1 cellular context compared by ENCODE assay signal in the genomic region with DNA sequence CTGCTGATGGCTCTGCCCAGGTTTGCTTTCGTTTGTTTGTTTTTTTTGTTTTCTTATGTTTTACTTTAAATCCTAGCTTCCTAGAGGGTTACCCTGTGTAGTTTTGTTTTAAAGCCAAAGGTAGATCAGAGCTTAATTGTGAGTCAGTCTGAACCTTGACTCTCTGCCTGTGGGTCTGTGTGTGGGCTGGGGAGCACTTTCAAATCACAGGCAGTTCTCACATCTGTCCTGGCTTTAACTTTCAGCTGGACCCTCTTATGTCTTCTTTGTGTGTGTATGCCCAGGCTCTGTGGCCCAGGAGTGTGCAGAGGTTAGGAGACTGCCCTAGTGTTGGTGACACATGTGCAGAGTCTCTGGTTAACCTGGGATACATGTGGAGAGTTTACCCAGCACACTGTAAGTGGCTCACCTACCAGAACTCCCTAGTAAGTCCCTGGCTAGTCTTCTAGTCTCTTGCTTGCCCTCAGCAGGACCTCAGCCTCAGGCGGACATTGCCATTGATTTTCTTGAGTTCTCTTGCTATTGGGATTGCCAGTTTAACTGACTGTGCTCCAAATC.
TF ChIP-seq lines count a peak whose summit lies in the region.

No MANE protein-coding gene starts in this region.

TF ChIP-seq in HepG2, 621 proteins besides CTCF, POLR2A, EP300 and RAD21 (continues in another document):
- TF ChIP-seq PHF8 (CRISPR knock-in tag; IDR thresholded peaks at IDR 0.05) (no peak), SOX5 (CRISPR knock-in tag; IDR thresholded peaks at IDR 0.05; ENCODE audit: borderline replicate concordance) (no peak), ZNF678 (CRISPR knock-in tag; IDR thresholded peaks at IDR 0.05) (no peak), ZNF143 (CRISPR knock-in tag; IDR thresholded peaks at IDR 0.05) (no peak), SMARCE1 (IDR thresholded peaks at IDR 0.05; ENCODE audit: borderline replicate concordance) (no peak), CBFB (CRISPR knock-in tag; IDR thresholded peaks at IDR 0.05) (no peak), GABPB1 (CRISPR knock-in tag; IDR thresholded peaks at IDR 0.05) (no peak; the same call in 1 of the 2 replicates), FOXC1 (CRISPR knock-in tag; IDR thresholded peaks at IDR 0.05; ENCODE audit: borderline replicate concordance) (no peak), NFKB2 (CRISPR knock-in tag; IDR thresholded peaks at IDR 0.05; ENCODE audit: borderline replicate concordance) (no peak), RFX3 (CRISPR knock-in tag; IDR thresholded peaks at IDR 0.05) (no peak), MIER3 (CRISPR knock-in tag; IDR thresholded peaks at IDR 0.05; ENCODE audit: borderline replicate concordance) (no peak), HMG20A (CRISPR knock-in tag; IDR thresholded peaks at IDR 0.05; ENCODE audit: borderline replicate concordance) (no peak), ATF7-NPFF (CRISPR knock-in tag; IDR thresholded peaks at IDR 0.05; ENCODE audit: low read depth) (no peak), RAD51 (IDR thresholded peaks at IDR 0.05; ENCODE audit: borderline replicate concordance) (no peak), ZNF30 (CRISPR knock-in tag; IDR thresholded peaks at IDR 0.05) (no peak), HDAC6 (IDR thresholded peaks at IDR 0.05; ENCODE audit: low read depth, low read length) (no peak), ZNF570 (CRISPR knock-in tag; IDR thresholded peaks at IDR 0.05; ENCODE audit: borderline replicate concordance) (no peak), ZNF33B (CRISPR knock-in tag; IDR thresholded peaks at IDR 0.05) (no peak), ZFY (CRISPR knock-in tag; IDR thresholded peaks at IDR 0.05) (no peak), ZNF549 (CRISPR knock-in tag; IDR thresholded peaks at IDR 0.05) (no peak), ZNF343 (CRISPR knock-in tag; IDR thresholded peaks at IDR 0.05) (no peak), U2AF1 (optimal IDR thresholded peaks at IDR 0.05; ENCODE audit: low read depth, low read length) (no peak), ZMYM4 (CRISPR knock-in tag; IDR thresholded peaks at IDR 0.05) (no peak), SP1 (IDR thresholded peaks at IDR 0.05) (no peak), SP1 (CRISPR knock-in tag; IDR thresholded peaks at IDR 0.05) (no peak), ATAD3A (CRISPR knock-in tag; IDR thresholded peaks at IDR 0.05) (no peak), ZNF263 (CRISPR knock-in tag; IDR thresholded peaks at IDR 0.05) (peak; percentile 90), ZSCAN9 (CRISPR knock-in tag; IDR thresholded peaks at IDR 0.05; ENCODE audit: borderline replicate concordance) (no peak), ZNF777 (CRISPR knock-in tag; IDR thresholded peaks at IDR 0.05) (no peak), TAF1 (CRISPR knock-in tag; IDR thresholded peaks at IDR 0.05) (no peak), CENPT (CRISPR knock-in tag; IDR thresholded peaks at IDR 0.05; ENCODE audit: low read depth) (no peak), JUNB (CRISPR knock-in tag; IDR thresholded peaks at IDR 0.05; ENCODE audit: borderline replicate concordance) (no peak), ZBTB8A (CRISPR knock-in tag; IDR thresholded peaks at IDR 0.05; ENCODE audit: borderline replicate concordance, low read depth) (no peak), HNRNPH1 (optimal IDR thresholded peaks at IDR 0.05; ENCODE audit: low read depth, low read length) (no peak), ZNF282 (IDR thresholded peaks at IDR 0.05; ENCODE audit: partially characterized antibody) (no peak), ZNF879 (CRISPR knock-in tag; IDR thresholded peaks at IDR 0.05) (no peak), CAMTA2 (CRISPR knock-in tag; IDR thresholded peaks at IDR 0.05; ENCODE audit: borderline replicate concordance) (no peak), ZNF558 (CRISPR knock-in tag; IDR thresholded peaks at IDR 0.05; ENCODE audit: borderline replicate concordance) (no peak)
- TF ChIP-seq, protein P1, sequence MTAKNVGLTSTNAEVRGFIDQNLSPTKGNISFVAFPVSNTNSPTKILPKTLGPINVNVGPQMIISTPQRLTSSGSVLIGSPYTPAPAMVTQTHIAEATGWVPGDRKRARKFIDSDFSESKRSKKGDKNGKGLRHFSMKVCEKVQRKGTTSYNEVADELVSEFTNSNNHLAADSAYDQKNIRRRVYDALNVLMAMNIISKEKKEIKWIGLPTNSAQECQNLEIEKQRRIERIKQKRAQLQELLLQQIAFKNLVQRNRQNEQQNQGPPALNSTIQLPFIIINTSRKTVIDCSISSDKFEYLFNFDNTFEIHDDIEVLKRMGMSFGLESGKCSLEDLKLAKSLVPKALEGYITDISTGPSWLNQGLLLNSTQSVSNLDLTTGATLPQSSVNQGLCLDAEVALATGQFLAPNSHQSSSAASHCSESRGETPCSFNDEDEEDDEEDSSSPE (CRISPR knock-in tag; IDR thresholded peaks at IDR 0.05), result no peak
- TF ChIP-seq, protein P2, sequence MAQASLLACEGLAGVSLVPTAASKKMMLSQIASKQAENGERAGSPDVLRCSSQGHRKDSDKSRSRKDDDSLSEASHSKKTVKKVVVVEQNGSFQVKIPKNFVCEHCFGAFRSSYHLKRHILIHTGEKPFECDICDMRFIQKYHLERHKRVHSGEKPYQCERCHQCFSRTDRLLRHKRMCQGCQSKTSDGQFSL (CRISPR knock-in tag; IDR thresholded peaks at IDR 0.05), result no peak
- TF ChIP-seq, protein P3, sequence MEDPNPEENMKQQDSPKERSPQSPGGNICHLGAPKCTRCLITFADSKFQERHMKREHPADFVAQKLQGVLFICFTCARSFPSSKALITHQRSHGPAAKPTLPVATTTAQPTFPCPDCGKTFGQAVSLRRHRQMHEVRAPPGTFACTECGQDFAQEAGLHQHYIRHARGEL (CRISPR knock-in tag; IDR thresholded peaks at IDR 0.05), result no peak
- TF ChIP-seq, protein P4, sequence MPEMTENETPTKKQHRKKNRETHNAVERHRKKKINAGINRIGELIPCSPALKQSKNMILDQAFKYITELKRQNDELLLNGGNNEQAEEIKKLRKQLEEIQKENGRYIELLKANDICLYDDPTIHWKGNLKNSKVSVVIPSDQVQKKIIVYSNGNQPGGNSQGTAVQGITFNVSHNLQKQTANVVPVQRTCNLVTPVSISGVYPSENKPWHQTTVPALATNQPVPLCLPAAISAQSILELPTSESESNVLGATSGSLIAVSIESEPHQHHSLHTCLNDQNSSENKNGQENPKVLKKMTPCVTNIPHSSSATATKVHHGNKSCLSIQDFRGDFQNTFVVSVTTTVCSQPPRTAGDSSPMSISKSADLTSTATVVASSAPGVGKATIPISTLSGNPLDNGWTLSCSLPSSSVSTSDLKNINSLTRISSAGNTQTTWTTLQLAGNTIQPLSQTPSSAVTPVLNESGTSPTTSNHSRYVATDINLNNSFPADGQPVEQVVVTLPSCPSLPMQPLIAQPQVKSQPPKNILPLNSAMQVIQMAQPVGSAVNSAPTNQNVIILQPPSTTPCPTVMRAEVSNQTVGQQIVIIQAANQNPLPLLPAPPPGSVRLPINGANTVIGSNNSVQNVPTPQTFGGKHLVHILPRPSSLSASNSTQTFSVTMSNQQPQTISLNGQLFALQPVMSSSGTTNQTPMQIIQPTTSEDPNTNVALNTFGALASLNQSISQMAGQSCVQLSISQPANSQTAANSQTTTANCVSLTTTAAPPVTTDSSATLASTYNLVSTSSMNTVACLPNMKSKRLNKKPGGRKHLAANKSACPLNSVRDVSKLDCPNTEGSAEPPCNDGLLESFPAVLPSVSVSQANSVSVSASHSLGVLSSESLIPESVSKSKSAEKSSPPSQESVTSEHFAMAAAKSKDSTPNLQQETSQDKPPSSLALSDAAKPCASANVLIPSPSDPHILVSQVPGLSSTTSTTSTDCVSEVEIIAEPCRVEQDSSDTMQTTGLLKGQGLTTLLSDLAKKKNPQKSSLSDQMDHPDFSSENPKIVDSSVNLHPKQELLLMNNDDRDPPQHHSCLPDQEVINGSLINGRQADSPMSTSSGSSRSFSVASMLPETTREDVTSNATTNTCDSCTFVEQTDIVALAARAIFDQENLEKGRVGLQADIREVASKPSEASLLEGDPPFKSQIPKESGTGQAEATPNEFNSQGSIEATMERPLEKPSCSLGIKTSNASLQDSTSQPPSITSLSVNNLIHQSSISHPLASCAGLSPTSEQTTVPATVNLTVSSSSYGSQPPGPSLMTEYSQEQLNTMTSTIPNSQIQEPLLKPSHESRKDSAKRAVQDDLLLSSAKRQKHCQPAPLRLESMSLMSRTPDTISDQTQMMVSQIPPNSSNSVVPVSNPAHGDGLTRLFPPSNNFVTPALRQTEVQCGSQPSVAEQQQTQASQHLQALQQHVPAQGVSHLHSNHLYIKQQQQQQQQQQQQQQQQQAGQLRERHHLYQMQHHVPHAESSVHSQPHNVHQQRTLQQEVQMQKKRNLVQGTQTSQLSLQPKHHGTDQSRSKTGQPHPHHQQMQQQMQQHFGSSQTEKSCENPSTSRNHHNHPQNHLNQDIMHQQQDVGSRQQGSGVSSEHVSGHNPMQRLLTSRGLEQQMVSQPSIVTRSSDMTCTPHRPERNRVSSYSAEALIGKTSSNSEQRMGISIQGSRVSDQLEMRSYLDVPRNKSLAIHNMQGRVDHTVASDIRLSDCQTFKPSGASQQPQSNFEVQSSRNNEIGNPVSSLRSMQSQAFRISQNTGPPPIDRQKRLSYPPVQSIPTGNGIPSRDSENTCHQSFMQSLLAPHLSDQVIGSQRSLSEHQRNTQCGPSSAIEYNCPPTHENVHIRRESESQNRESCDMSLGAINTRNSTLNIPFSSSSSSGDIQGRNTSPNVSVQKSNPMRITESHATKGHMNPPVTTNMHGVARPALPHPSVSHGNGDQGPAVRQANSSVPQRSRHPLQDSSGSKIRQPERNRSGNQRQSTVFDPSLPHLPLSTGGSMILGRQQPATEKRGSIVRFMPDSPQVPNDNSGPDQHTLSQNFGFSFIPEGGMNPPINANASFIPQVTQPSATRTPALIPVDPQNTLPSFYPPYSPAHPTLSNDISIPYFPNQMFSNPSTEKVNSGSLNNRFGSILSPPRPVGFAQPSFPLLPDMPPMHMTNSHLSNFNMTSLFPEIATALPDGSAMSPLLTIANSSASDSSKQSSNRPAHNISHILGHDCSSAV (CRISPR knock-in tag; IDR thresholded peaks at IDR 0.05; ENCODE audit: borderline replicate concordance), result no peak
- TF ChIP-seq, protein P5, sequence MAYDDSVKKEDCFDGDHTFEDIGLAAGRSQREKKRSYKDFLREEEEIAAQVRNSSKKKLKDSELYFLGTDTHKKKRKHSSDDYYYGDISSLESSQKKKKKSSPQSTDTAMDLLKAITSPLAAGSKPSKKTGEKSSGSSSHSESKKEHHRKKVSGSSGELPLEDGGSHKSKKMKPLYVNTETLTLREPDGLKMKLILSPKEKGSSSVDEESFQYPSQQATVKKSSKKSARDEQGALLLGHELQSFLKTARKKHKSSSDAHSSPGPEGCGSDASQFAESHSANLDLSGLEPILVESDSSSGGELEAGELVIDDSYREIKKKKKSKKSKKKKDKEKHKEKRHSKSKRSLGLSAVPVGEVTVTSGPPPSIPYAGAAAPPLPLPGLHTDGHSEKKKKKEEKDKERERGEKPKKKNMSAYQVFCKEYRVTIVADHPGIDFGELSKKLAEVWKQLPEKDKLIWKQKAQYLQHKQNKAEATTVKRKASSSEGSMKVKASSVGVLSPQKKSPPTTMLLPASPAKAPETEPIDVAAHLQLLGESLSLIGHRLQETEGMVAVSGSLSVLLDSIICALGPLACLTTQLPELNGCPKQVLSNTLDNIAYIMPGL (CRISPR knock-in tag; IDR thresholded peaks at IDR 0.05; ENCODE audit: borderline replicate concordance in 1 of 2, low read depth in 1 of 2), result no peak
- TF ChIP-seq, protein P6, sequence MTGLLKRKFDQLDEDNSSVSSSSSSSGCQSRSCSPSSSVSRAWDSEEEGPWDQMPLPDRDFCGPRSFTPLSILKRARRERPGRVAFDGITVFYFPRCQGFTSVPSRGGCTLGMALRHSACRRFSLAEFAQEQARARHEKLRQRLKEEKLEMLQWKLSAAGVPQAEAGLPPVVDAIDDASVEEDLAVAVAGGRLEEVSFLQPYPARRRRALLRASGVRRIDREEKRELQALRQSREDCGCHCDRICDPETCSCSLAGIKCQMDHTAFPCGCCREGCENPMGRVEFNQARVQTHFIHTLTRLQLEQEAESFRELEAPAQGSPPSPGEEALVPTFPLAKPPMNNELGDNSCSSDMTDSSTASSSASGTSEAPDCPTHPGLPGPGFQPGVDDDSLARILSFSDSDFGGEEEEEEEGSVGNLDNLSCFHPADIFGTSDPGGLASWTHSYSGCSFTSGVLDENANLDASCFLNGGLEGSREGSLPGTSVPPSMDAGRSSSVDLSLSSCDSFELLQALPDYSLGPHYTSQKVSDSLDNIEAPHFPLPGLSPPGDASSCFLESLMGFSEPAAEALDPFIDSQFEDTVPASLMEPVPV (CRISPR knock-in tag; IDR thresholded peaks at IDR 0.05), result no peak
- TF ChIP-seq, protein P7, sequence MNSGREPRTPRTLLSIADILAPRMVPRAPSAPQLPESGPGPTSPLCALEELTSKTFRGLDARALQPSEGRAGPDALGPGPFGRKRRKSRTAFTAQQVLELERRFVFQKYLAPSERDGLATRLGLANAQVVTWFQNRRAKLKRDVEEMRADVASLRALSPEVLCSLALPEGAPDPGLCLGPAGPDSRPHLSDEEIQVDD (CRISPR knock-in tag; IDR thresholded peaks at IDR 0.05; ENCODE audit: borderline replicate concordance), result no peak
- TF ChIP-seq, protein P8, sequence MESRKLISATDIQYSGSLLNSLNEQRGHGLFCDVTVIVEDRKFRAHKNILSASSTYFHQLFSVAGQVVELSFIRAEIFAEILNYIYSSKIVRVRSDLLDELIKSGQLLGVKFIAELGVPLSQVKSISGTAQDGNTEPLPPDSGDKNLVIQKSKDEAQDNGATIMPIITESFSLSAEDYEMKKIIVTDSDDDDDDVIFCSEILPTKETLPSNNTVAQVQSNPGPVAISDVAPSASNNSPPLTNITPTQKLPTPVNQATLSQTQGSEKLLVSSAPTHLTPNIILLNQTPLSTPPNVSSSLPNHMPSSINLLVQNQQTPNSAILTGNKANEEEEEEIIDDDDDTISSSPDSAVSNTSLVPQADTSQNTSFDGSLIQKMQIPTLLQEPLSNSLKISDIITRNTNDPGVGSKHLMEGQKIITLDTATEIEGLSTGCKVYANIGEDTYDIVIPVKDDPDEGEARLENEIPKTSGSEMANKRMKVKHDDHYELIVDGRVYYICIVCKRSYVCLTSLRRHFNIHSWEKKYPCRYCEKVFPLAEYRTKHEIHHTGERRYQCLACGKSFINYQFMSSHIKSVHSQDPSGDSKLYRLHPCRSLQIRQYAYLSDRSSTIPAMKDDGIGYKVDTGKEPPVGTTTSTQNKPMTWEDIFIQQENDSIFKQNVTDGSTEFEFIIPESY (CRISPR knock-in tag; IDR thresholded peaks at IDR 0.05), result no peak
- TF ChIP-seq, protein P9, sequence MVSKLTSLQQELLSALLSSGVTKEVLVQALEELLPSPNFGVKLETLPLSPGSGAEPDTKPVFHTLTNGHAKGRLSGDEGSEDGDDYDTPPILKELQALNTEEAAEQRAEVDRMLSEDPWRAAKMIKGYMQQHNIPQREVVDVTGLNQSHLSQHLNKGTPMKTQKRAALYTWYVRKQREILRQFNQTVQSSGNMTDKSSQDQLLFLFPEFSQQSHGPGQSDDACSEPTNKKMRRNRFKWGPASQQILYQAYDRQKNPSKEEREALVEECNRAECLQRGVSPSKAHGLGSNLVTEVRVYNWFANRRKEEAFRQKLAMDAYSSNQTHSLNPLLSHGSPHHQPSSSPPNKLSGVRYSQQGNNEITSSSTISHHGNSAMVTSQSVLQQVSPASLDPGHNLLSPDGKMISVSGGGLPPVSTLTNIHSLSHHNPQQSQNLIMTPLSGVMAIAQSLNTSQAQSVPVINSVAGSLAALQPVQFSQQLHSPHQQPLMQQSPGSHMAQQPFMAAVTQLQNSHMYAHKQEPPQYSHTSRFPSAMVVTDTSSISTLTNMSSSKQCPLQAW (CRISPR knock-in tag; IDR thresholded peaks at IDR 0.05), result 0 out of 2 replicates have a peak, but pooled peaks have one; percentile 40
- TF ChIP-seq, protein P10, sequence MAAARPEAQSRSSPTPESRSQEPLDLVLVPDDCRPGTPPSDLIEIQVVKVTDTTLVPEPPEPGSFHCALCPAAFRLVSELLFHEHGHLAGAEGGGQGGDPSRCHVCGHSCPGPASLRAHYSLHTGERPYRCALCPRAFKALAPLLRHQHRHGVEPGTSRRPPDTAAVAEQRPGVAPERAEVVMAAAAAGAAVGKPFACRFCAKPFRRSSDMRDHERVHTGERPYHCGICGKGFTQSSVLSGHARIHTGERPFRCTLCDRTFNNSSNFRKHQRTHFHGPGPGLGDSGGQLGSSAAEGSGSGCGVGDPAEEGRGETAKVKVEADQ (CRISPR knock-in tag; IDR thresholded peaks at IDR 0.05; ENCODE audit: borderline replicate concordance), result no peak
